ENCODE assay signal across 9 cellular contexts in genomic region chr3:109275702-109276293, GRCh38. TPM values are rescaled to one million over a fixed set of nuclear protein-coding genes. Genes with fewer than 3 reads are reported as not detected.
DNase-seq lines count a peak whose midpoint lies in the region; ATAC-seq and TF ChIP-seq lines count a peak whose summit lies in the region.
"Had no signal": no experiment of that assay in that cellular context is flagged by ENCODE, and none has a peak within 500 bp of the region (broad histone marks: within the 10 kb centered on the region; RNA-seq: fewer than 3 reads in every experiment).

No MANE protein-coding gene starts in this region.

- intact Hi-C loops in mammary epithelial cell (cut with micrococcal nuclease): no loop called here

- no peaks in the 10 kb centered on the region for H4K20me1 ChIP-seq in mammary epithelial cell (ENCODE audit: insufficient read depth, low read length)

- H2AFZ ChIP-seq in mammary epithelial cell (ENCODE audit: low read depth, low read length): no peak overlapping the region

- H3K4me3 ChIP-seq in MG63: no peak overlapping the region
- no peak overlapping the region for H3K4me3 ChIP-seq in mammary epithelial cell (replicated peaks in 1 of 3; ENCODE audit: insufficient read depth in 1 of 3, low read depth in 2 of 3, low read length in 3 of 3)

- dilution Hi-C loops in mammary epithelial cell (cut with HindIII; ENCODE audit: low sequenced_read_pairs): no loop called here

- CTCF ChIA-PET in mammary epithelial cell (lab: Charles Lee; ENCODE audit: low non-redundant PET): interaction anchor here (0.6 kb wide), 1 partner anchor 226 kb away, joined by 3 read pairs; no protein-coding TSS in a partner anchor

- WGBS in mammary epithelial cell (ENCODE audit: low coverage, missing lambda C conversion rate): 3% methylated on average over 8 of the region's 9 CpGs

- no peaks in the 10 kb centered on the region for H3K4me1 ChIP-seq in mammary epithelial cell (ENCODE audit: insufficient read depth, low read length)

- H3K27ac ChIP-seq in mammary epithelial cell (ENCODE audit: insufficient read depth, low read depth, low read length): no peak overlapping the region

- TF ChIP-seq CTCF in mammary epithelial cell (conservative IDR thresholded peaks at IDR 0.05 in 1 of 2, IDR thresholded peaks at IDR 0.05 in 1 of 2; ENCODE audit: extremely low read depth in 1 of 2, insufficient read depth in 1 of 2, low read depth in 1 of 2, low read length in 2 of 2): peak; percentile 38 to 62

- H3K36me3 ChIP-seq in MG63 (no peaks in the 10 kb centered on the region), mammary epithelial cell (ENCODE audit: insufficient read depth, low read length) (no peaks in the 10 kb centered on the region)

- no peak overlapping the region for H3K4me2 ChIP-seq in mammary epithelial cell (ENCODE audit: insufficient read depth, low read depth, low read length)

- H3K9me3 ChIP-seq in MG63 (no peaks in the 10 kb centered on the region), mammary epithelial cell (replicated peaks; ENCODE audit: insufficient read depth, low read length) (no peaks in the 10 kb centered on the region)

- in situ Hi-C loops in mammary epithelial cell (cut with MboI; ENCODE audit: low sequenced_read_pairs in 2 of 2): no loop called here

- no TSS peak for BruUV-seq in mammary epithelial cell (replicated peaks; lab: Mats Ljungman, UMichigan)

- ATAC-seq in HG03135 (IDR thresholded peaks at IDR 0.05; ENCODE audit: unreplicated experiment): no peak
- ATAC-seq in GM21737 (IDR thresholded peaks at IDR 0.05; ENCODE audit: unreplicated experiment): no peak
- ATAC-seq: activated T-cell treated with anti-CD3 and anti-CD28 coated beads, Interleukin-2, amount 50 U/mL, for 72 hours had no signal

- no peak overlapping the region for H3K9ac ChIP-seq in mammary epithelial cell (ENCODE audit: insufficient read depth, low read length)

- H3K27me3 ChIP-seq in MG63: no peaks in the 10 kb centered on the region
- H3K27me3 ChIP-seq in mammary epithelial cell (ENCODE audit: insufficient read depth, low read length): no peaks in the 10 kb centered on the region

- DNase-seq in NCI-H748 (lab: John Stamatoyannopoulos, UW; ENCODE audit: unreplicated experiment) (peak; percentile 38), NCI-H748 treated with DMSO at 0.1 percent for 48 hours (lab: John Stamatoyannopoulos, UW) (no peak), MG63 (peak; percentile 29), mammary epithelial cell (peak; percentile 14), lung microvascular endothelial cell (ENCODE audit: low read depth in 2 of 2) (peak; percentile 57 to 63)
- DNase-seq in activated CD4-positive, CD25-positive, alpha-beta regulatory T cell (lab: John Stamatoyannopoulos, UW): no peak

- no peaks in the 10 kb centered on the region for H3K79me2 ChIP-seq in mammary epithelial cell (ENCODE audit: insufficient read depth, low read length)

RNA-seq across cellular contexts. Expression of gene DPPA2, which starts 40.5 kb away (rescaled TPM):
- not detected in 2 replicates for total RNA-seq in MG63 (2014; rRNA removed; shearing (Covaris generic); ENCODE audit: low replicate concordance)
- total RNA-seq in mammary epithelial cell (not detected), lung microvascular endothelial cell (not detected in 2 replicates)
- polyA plus RNA-seq in mammary epithelial cell: not detected
- polyA minus RNA-seq in mammary epithelial cell: not detected
- total RNA-seq: activated T-cell treated with anti-CD3 and anti-CD28 coated beads, Interleukin-2, amount 50 U/mL, for 72 hours had no signal

Comparison
In these comparisons a context has a peak if more than half of its experiments do, and no peak if none do; other contexts are left out.
1. DNase-seq: peak in NCI-H748 (single experiment), MG63 (single experiment), mammary epithelial cell (single experiment) and lung microvascular endothelial cell (2 of 2); none in NCI-H748 treated with DMSO at 0.1 percent for 48 hours (single experiment) and activated CD4-positive, CD25-positive, alpha-beta regulatory T cell (0 of 4).